Comparison of ENCODE assay signal across 8 cellular contexts in the genomic region with DNA sequence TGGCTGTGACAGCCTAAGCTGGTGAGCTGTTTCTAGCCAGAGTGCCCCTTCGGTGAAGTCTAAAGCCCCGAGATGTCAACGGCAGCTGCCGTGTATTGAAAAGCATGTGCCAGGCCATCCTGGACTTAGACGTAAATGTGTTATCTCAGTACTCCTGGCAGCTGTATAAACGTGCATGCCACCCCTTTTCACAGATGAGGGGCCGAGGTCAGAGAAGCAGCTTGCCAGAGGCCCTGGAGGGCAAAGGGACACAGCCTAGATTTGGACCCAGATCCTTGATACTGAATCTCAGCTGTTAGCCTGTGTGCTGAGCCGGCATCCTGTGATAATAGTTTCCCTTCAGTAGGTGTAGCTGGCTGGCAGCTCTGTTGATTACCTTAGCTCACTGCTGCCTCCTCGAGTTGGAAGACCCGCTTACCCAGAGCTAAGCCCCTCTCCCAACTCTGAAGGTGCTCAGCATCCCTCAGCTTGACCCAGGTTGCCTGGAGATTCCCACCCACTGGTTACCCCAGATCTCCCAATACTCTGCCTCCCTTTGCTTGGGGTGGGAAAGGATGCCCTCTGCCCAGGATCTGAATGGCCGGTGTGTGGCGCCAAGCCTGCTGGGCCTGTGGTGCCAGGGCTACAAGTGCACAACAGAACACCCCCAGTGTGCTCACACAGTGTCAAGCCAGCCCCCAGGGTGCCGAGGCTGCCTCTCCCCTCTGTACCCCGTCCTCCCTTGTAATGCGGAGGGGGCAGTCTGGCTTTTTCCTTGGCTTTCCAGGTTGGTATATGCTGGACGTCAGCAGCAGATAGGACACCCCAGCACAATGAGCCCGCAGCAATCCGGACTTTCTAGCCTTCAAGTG. TPM values are rescaled to one million over a fixed set of nuclear protein-coding genes. Genes with fewer than 3 reads are reported as not detected.
DNase-seq lines count a peak whose midpoint lies in the region; ATAC-seq and TF ChIP-seq lines count a peak whose summit lies in the region.

No MANE protein-coding gene starts in this region.

- peak; percentile 10 for ATAC-seq in GM21528 (IDR thresholded peaks at IDR 0.05; ENCODE audit: low FRiP score, unreplicated experiment)

- DNase-seq in BE2C (peak; percentile 76), RPMI7951 (ENCODE audit: low read depth) (peak; percentile 41), adipocyte (ENCODE audit: low read depth) (no peak), spleen (peak; percentile 86), cerebellar nuclear complex (lab: John Stamatoyannopoulos, UW) (no peak), epidermal melanocyte (ENCODE audit: insufficient read length, low spot score) (no peak)

- H3K9me3 ChIP-seq in BE2C: no peaks in the 10 kb centered on the region
- H3K9me3 ChIP-seq in adipocyte (ENCODE audit: control insufficient read depth, low read length): no peaks in the 10 kb centered on the region
- H3K9me3 ChIP-seq in iPS-18c (ENCODE audit: control insufficient read depth, insufficient read depth, low read length): no peaks in the 10 kb centered on the region
- H3K9me3 ChIP-seq in spleen: no peaks in the 10 kb centered on the region

- H3K27me3 ChIP-seq in BE2C: no peaks in the 10 kb centered on the region
- H3K27me3 ChIP-seq in adipocyte (replicated peaks; ENCODE audit: control insufficient read depth, insufficient read depth, low read length): no peaks in the 10 kb centered on the region
- no peaks in the 10 kb centered on the region for H3K27me3 ChIP-seq in spleen (replicated peaks in 1 of 7)

- no peaks in the 10 kb centered on the region for H3K36me3 ChIP-seq in BE2C
- H3K36me3 ChIP-seq in adipocyte (ENCODE audit: control insufficient read depth, insufficient read depth, low read length, severe bottlenecking): no peaks in the 10 kb centered on the region
- no peaks in the 10 kb centered on the region for H3K36me3 ChIP-seq in spleen

- intact Hi-C loops in spleen (cut with DNase I; ENCODE audit: low total_unique reads): no loop called here

- TF ChIP-seq POLR2A in spleen (IDR thresholded peaks at IDR 0.05): no peak

- peaks cover 33% of the 10 kb centered on the region for H3K4me1 ChIP-seq in BE2C
- H3K4me1 ChIP-seq in adipocyte (ENCODE audit: control insufficient read depth, insufficient read depth, low read length): peaks cover 40% of the 10 kb centered on the region
- peaks cover 15 to 72% (median 51%) of the 10 kb centered on the region in 6 donors for H3K4me1 ChIP-seq in spleen

- H3K4me3 ChIP-seq in BE2C (ENCODE audit: low read depth, low read length): peak overlapping the region; percentile 89
- peak overlapping the region; percentile 91 for H3K4me3 ChIP-seq in adipocyte (ENCODE audit: low read length)
- peak overlapping the region; percentile 93 for H3K4me3 ChIP-seq in iPS-18c (ENCODE audit: insufficient read depth, low read depth, low read length)
- H3K4me3 ChIP-seq in spleen: peak overlapping the region; percentile 30 to 80 (median 61)

- H3K9ac ChIP-seq in adipocyte (ENCODE audit: low read length): peak overlapping the region; percentile 91

- TF ChIP-seq CTCF in BE2C (IDR thresholded peaks at IDR 0.05; ENCODE audit: low read depth, low read length): peak; percentile 80
- TF ChIP-seq CTCF in spleen (IDR thresholded peaks at IDR 0.05 in 8 of 11, conservative IDR thresholded peaks at IDR 0.05 in 3 of 11): peak in 4 of 11 experiments; percentile 11 to 50 (median 38)

- peak overlapping the region; percentile 85 to 99 (median 98) for H3K27ac ChIP-seq in spleen

- WGBS in spleen, 5 donors: 41 to 87% (median 41%) methylated on average over 8 to 18 of the region's 18 CpGs

RNA-seq across cellular contexts. Expression of a gene that starts 59.8 kb away (rescaled TPM):
- polyA plus RNA-seq in BE2C (2012; ENCODE audit: insufficient read depth, insufficient read length, low read depth): not detected
- total RNA-seq in RPMI7951 (2014; rRNA removed; shearing (Covaris generic)): 17.3 and 21.3 TPM in 2 replicates
- total RNA-seq in spleen: not detected
- not detected for polyA plus RNA-seq in spleen

Comparison
In these comparisons a context has a peak if more than half of its experiments do, and no peak if none do; other contexts are left out.
1. DNase-seq: peak in BE2C (single experiment), RPMI7951 (single experiment) and spleen (single experiment); none in adipocyte (single experiment), cerebellar nuclear complex (0 of 2) and epidermal melanocyte (single experiment).
2. RNA of a gene that starts 59.8 kb away (total RNA-seq): 17.3 to 21.3 TPM in RPMI7951; not detected in spleen; every median in the first group is over 10 times any median in the second.
3. Peak in every context shown above with its lines, with median percentiles within 50 percentile points of each other: H3K4me3 ChIP-seq.